In genomic region chr6:45946352-45946751, GRCh38 we compare ENCODE assay signal across 13 cellular contexts.
DNase-seq lines count a peak whose midpoint lies in the region; ATAC-seq, FAIRE-seq and TF ChIP-seq lines count a peak whose summit lies in the region.
"Had no signal": no experiment of that assay in that cellular context is flagged by ENCODE, and none has a peak within 500 bp of the region (broad histone marks: within the 10 kb centered on the region; RNA-seq: fewer than 3 reads in every experiment).

No MANE protein-coding gene starts in this region.

- H3K27me3 Mint-ChIP-seq in naive thymus-derived CD8-positive, alpha-beta T cell: peaks cover 0 to 6% (median 0%) of the 10 kb centered on the region in 5 donors

- no peaks in the 10 kb centered on the region for H4K20me1 ChIP-seq in Loucy (ENCODE audit: insufficient read depth, low read length, poor library complexity, severe bottlenecking)
- no peaks in the 10 kb centered on the region for H4K20me1 ChIP-seq in osteoblast (ENCODE audit: insufficient read depth, low read length)

- H3K36me3 Mint-ChIP-seq in naive thymus-derived CD8-positive, alpha-beta T cell: peaks cover 0 to 5% (median 1%) of the 10 kb centered on the region in 3 donors

- CTCF ChIA-PET in GM10248 (lab: Yijun Ruan, JAX): no interaction called here

- H3K9ac ChIP-seq in Loucy (ENCODE audit: low read depth, low read length, poor library complexity, severe bottlenecking): no peak overlapping the region

- no peak overlapping the region for H3K4me2 ChIP-seq in Loucy (ENCODE audit: low read depth, low read length, poor library complexity, severe bottlenecking)
- H3K4me2 ChIP-seq in osteoblast (ENCODE audit: insufficient read depth, low read length): peak overlapping the region; percentile 32

- 0 out of 2 replicates have a peak overlapping the region, but pooled peaks have one; percentile 13 for H2AFZ ChIP-seq in Loucy (ENCODE audit: low read length)
- H2AFZ ChIP-seq in osteoblast (ENCODE audit: low read length): peak overlapping the region; percentile 73

- H3K27ac ChIP-seq in osteoblast (ENCODE audit: low read depth, low read length): no peak overlapping the region
- H3K27ac ChIP-seq: right lobe of liver had no signal

- no peak overlapping the region for H3K4me3 Mint-ChIP-seq in naive thymus-derived CD8-positive, alpha-beta T cell

- peak; percentile 87 for DNase-seq in EH (ENCODE audit: low read depth)
- peak; percentile 89 for DNase-seq in osteoblast (ENCODE audit: insufficient read length, low spot score, missing footprints)
- DNase-seq in naive thymus-derived CD8-positive, alpha-beta T cell: no peak
- DNase-seq in GM10248 (ENCODE audit: extremely low spot score): no peak
- DNase-seq in NCI-H2081 treated with DMSO at 0.1 percent for 48 hours (lab: John Stamatoyannopoulos, UW): no peak
- no peak for DNase-seq in cortex of kidney (lab: John Stamatoyannopoulos, UW)
- DNase-seq: activated CD8-positive, alpha-beta memory T cell treated with anti-CD3 and anti-CD28 coated beads, Interleukin-2, amount 50 U/mL, for 4 hours; foreskin melanocyte; NCI-H774; right lobe of liver had no signal

- H3K9me3 ChIP-seq in Loucy (ENCODE audit: insufficient read depth, low read depth, low read length) (no peaks in the 10 kb centered on the region), osteoblast (ENCODE audit: low read depth, low read length) (no peaks in the 10 kb centered on the region)
- H3K9me3 ChIP-seq: right lobe of liver had no signal

- no peak overlapping the region for H3K27ac Mint-ChIP-seq in naive thymus-derived CD8-positive, alpha-beta T cell

- peaks cover 0 to 1% (median 0%) of the 10 kb centered on the region in 4 donors for H3K4me1 Mint-ChIP-seq in naive thymus-derived CD8-positive, alpha-beta T cell

- H3K4me1 ChIP-seq in Loucy (ENCODE audit: insufficient read depth, low read length, poor library complexity, severe bottlenecking): no peaks in the 10 kb centered on the region
- no peaks in the 10 kb centered on the region for H3K4me1 ChIP-seq in osteoblast (ENCODE audit: insufficient read depth, low read length)
- H3K4me1 ChIP-seq: right lobe of liver had no signal

- H3K27me3 ChIP-seq in Loucy (ENCODE audit: insufficient read depth, low read length, poor library complexity, severe bottlenecking): no peaks in the 10 kb centered on the region
- H3K27me3 ChIP-seq in osteoblast (ENCODE audit: insufficient read depth, low read length): peaks cover 3% of the 10 kb centered on the region
- H3K27me3 ChIP-seq: right lobe of liver had no signal

- H3F3A ChIP-seq in Loucy (ENCODE audit: low read depth): no peaks in the 10 kb centered on the region

- H3K36me3 ChIP-seq in Loucy (ENCODE audit: insufficient read depth, low read length) (no peaks in the 10 kb centered on the region), osteoblast (ENCODE audit: insufficient read depth, low read length) (no peaks in the 10 kb centered on the region)
- H3K36me3 ChIP-seq: right lobe of liver had no signal

- TF ChIP-seq CTCF in Loucy (conservative IDR thresholded peaks at IDR 0.05; ENCODE audit: low read length): peak; percentile 47
- TF ChIP-seq CTCF in osteoblast (IDR thresholded peaks at IDR 0.05; ENCODE audit: extremely low read depth, low read depth, low read length): peak; percentile 68
- TF ChIP-seq CTCF in GM10248 (IDR thresholded peaks at IDR 0.05; ENCODE audit: control extremely low read depth, extremely low read depth, low read depth, missing control alignments): no peak

- no peak for ATAC-seq in naive thymus-derived CD8-positive, alpha-beta T cell

- H3K9me3 Mint-ChIP-seq in naive thymus-derived CD8-positive, alpha-beta T cell: no peaks in the 10 kb centered on the region

- no peaks in the 10 kb centered on the region for H3K9me2 ChIP-seq in Loucy (replicated peaks; ENCODE audit: low read depth, low read length)

- POLR2A ChIA-PET in naive thymus-derived CD8-positive, alpha-beta T cell (lab: Charles Lee): no interaction called here
- POLR2A ChIA-PET in GM10248 (lab: Yijun Ruan, JAX): no interaction called here

- H3K4me3 ChIP-seq in Loucy (ENCODE audit: low read length, poor library complexity, severe bottlenecking) (no peak overlapping the region), osteoblast (ENCODE audit: insufficient read depth, low read length) (no peak overlapping the region)
- H3K4me3 ChIP-seq: right lobe of liver had no signal

- peak; percentile 64 for FAIRE-seq in endometrium (lab: Jason Lieb, UNC)
- FAIRE-seq: GM12891 had no signal

- no peaks in the 10 kb centered on the region for H3K79me2 ChIP-seq in Loucy (ENCODE audit: insufficient read depth, low read length)
- H3K79me2 ChIP-seq in osteoblast (ENCODE audit: insufficient read depth, low read length): no peaks in the 10 kb centered on the region

Comparison
In these comparisons a context has a peak if more than half of its experiments do, and no peak if none do; other contexts are left out.
1. DNase-seq: peak in EH (single experiment) and osteoblast (single experiment); none in naive thymus-derived CD8-positive, alpha-beta T cell (0 of 10), GM10248 (single experiment), NCI-H2081 treated with DMSO at 0.1 percent for 48 hours (single experiment) and cortex of kidney (single experiment).